Comparison of ENCODE assay signal across 10 cellular contexts in genomic region chr2:85396531-85397470, GRCh38. TPM values are rescaled to one million over a fixed set of nuclear protein-coding genes. Genes with fewer than 3 reads are reported as not detected.
DNase-seq lines count a peak whose midpoint lies in the region; ATAC-seq and TF ChIP-seq lines count a peak whose summit lies in the region.
"Had no signal": no experiment of that assay in that cellular context is flagged by ENCODE, and none has a peak within 500 bp of the region (broad histone marks: within the 10 kb centered on the region; RNA-seq: fewer than 3 reads in every experiment).

No MANE protein-coding gene starts in this region.

- H3K4me3 Mint-ChIP-seq in stimulated activated effector memory CD8-positive, alpha-beta T cell treated with anti-CD3 and anti-CD28 coated beads, Interleukin-12 subunit alpha, Interleukin-12 subunit beta, amount 100 ng/mL, for 72 hours, result no peak overlapping the region
- H3K4me3 Mint-ChIP-seq in natural killer cell, result no peak overlapping the region
- H3K4me3 Mint-ChIP-seq in GM23338, result no peak overlapping the region

- H3F3A ChIP-seq in GM23338 (replicated peaks; ENCODE audit: low read depth), result 0 out of 2 replicates have a peak, but pooled peaks cover 4% of the 10 kb centered on the region

- TF ChIP-seq POLR2A in Peyer's patch (IDR thresholded peaks at IDR 0.05), result no peak

- no peaks in the 10 kb centered on the region for H3K27me3 Mint-ChIP-seq in natural killer cell (ENCODE audit: low read depth in 2 of 2)
- H3K27me3 Mint-ChIP-seq in GM23338 (ENCODE audit: insufficient read depth, low read depth, poor library complexity), result peaks cover 5% of the 10 kb centered on the region

- no peaks in the 10 kb centered on the region for H3K79me2 ChIP-seq in GM23338 (replicated peaks; ENCODE audit: insufficient read depth)

- H3K36me3 ChIP-seq in Peyer's patch (peaks cover 0 to 29% (median 0%) of the 10 kb centered on the region in 3 donors), GM23338 (ENCODE audit: insufficient read depth) (no peaks in the 10 kb centered on the region; the same call in 1 of the 2 replicates)
- H3K36me3 ChIP-seq: right lobe of liver had no signal

- TF ChIP-seq CTCF in GM13976 (IDR thresholded peaks at IDR 0.05; ENCODE audit: borderline replicate concordance, control extremely low read depth, extremely low read depth, insufficient read depth, missing control alignments), result no peak
- no peak for TF ChIP-seq CTCF in Peyer's patch (IDR thresholded peaks at IDR 0.05)
- no peak for TF ChIP-seq CTCF in foreskin keratinocyte (conservative IDR thresholded peaks at IDR 0.05)
- TF ChIP-seq CTCF in natural killer cell (IDR thresholded peaks at IDR 0.05), result no peak
- TF ChIP-seq CTCF in GM23338 (conservative IDR thresholded peaks at IDR 0.05; ENCODE audit: low read depth in 2 of 2), result no peak

- DNase-seq in GM13976 (ENCODE audit: low spot score), result peak; percentile 34
- peak in 2 of 3 donors; percentile 6 to 15 for DNase-seq in Peyer's patch
- DNase-seq in foreskin keratinocyte, result no peak
- DNase-seq in stimulated activated effector memory CD8-positive, alpha-beta T cell treated with anti-CD3 and anti-CD28 coated beads, Interleukin-12 subunit alpha, Interleukin-12 subunit beta, amount 100 ng/mL, for 72 hours (ENCODE audit: low spot score in 2 of 2), result no peak
- no peak for DNase-seq in natural killer cell
- no peak for DNase-seq in GM23338 (ENCODE audit: low spot score)
- DNase-seq in NCI-H2029 treated with DMSO at 0.1 percent for 48 hours (lab: John Stamatoyannopoulos, UW), result no peak
- DNase-seq: activated naive CD4-positive, alpha-beta T cell; NCI-H226 had no signal

- intact Hi-C loops in natural killer cell (cut with micrococcal nuclease), result no loop called here

- H3K36me3 Mint-ChIP-seq in stimulated activated effector memory CD8-positive, alpha-beta T cell treated with anti-CD3 and anti-CD28 coated beads, Interleukin-12 subunit alpha, Interleukin-12 subunit beta, amount 100 ng/mL, for 72 hours, result no peaks in the 10 kb centered on the region
- H3K36me3 Mint-ChIP-seq in natural killer cell (no peaks in the 10 kb centered on the region), GM23338 (ENCODE audit: low read depth) (peaks cover 11% of the 10 kb centered on the region; the same call in 1 of the 3 replicates)

- H3K9me3 ChIP-seq in Peyer's patch, result no peaks in the 10 kb centered on the region
- H3K9me3 ChIP-seq: right lobe of liver had no signal

- H3K4me1 ChIP-seq in Peyer's patch (no peaks in the 10 kb centered on the region), foreskin keratinocyte (no peaks in the 10 kb centered on the region), GM23338 (ENCODE audit: insufficient read depth) (no peaks in the 10 kb centered on the region)

- H4K20me1 ChIP-seq in GM23338 (replicated peaks; ENCODE audit: insufficient read depth), result no peaks in the 10 kb centered on the region

- peaks cover 10% of the 10 kb centered on the region for H3K4me1 Mint-ChIP-seq in stimulated activated effector memory CD8-positive, alpha-beta T cell treated with anti-CD3 and anti-CD28 coated beads, Interleukin-12 subunit alpha, Interleukin-12 subunit beta, amount 100 ng/mL, for 72 hours
- peaks cover 0 to 7% of the 10 kb centered on the region in 2 donors for H3K4me1 Mint-ChIP-seq in natural killer cell
- peaks cover 12% of the 10 kb centered on the region for H3K4me1 Mint-ChIP-seq in GM23338

- H3K27ac ChIP-seq in Peyer's patch (peak overlapping the region in 1 of 4 donors; percentile 26), foreskin keratinocyte (no peak overlapping the region), GM23338 (ENCODE audit: low read depth) (no peak overlapping the region)
- H3K27ac ChIP-seq: right lobe of liver had no signal

- no peak overlapping the region for H2AFZ ChIP-seq in GM23338

- no peaks in the 10 kb centered on the region for H3K9me2 ChIP-seq in GM23338 (ENCODE audit: insufficient read depth)

- H3K27ac Mint-ChIP-seq in stimulated activated effector memory CD8-positive, alpha-beta T cell treated with anti-CD3 and anti-CD28 coated beads, Interleukin-12 subunit alpha, Interleukin-12 subunit beta, amount 100 ng/mL, for 72 hours, result peak overlapping the region; percentile 90
- H3K27ac Mint-ChIP-seq in natural killer cell (no peak overlapping the region), GM23338 (no peak overlapping the region)

- H3K9me3 Mint-ChIP-seq in stimulated activated effector memory CD8-positive, alpha-beta T cell treated with anti-CD3 and anti-CD28 coated beads, Interleukin-12 subunit alpha, Interleukin-12 subunit beta, amount 100 ng/mL, for 72 hours, result no peaks in the 10 kb centered on the region
- no peaks in the 10 kb centered on the region for H3K9me3 Mint-ChIP-seq in natural killer cell
- no peaks in the 10 kb centered on the region for H3K9me3 Mint-ChIP-seq in GM23338

- H3K4me3 ChIP-seq in Peyer's patch (no peak overlapping the region), GM23338 (no peak overlapping the region)
- H3K4me3 ChIP-seq: right lobe of liver had no signal

- in situ Hi-C loops in GM13976 (cut with MboI; ENCODE audit: low sequenced_read_pairs, unreplicated experiment), result no loop called here

- H3K4me2 ChIP-seq in GM23338, result no peak overlapping the region

- H3K27me3 ChIP-seq in Peyer's patch, result no peaks in the 10 kb centered on the region
- no peaks in the 10 kb centered on the region for H3K27me3 ChIP-seq in foreskin keratinocyte
- no peaks in the 10 kb centered on the region for H3K27me3 ChIP-seq in GM23338 (ENCODE audit: insufficient read depth)
- H3K27me3 ChIP-seq: right lobe of liver had no signal

- peak; percentile 53 for ATAC-seq in foreskin keratinocyte
- ATAC-seq in stimulated activated effector memory CD8-positive, alpha-beta T cell treated with anti-CD3 and anti-CD28 coated beads, Interleukin-12 subunit alpha, Interleukin-12 subunit beta, amount 100 ng/mL, for 72 hours, result no peak
- no peak for ATAC-seq in natural killer cell
- no peak for ATAC-seq in GM23338

TF ChIP-seq in GM23338, 12 proteins besides CTCF, POLR2A, EP300 and RAD21 (continues in another document):
- TF ChIP-seq ZNF114 (CRISPR knock-in tag; IDR thresholded peaks at IDR 0.05), result no peak
- no peak for TF ChIP-seq POLR2AphosphoS5 (IDR thresholded peaks at IDR 0.05; ENCODE audit: low read depth)
- no peak for TF ChIP-seq CREB1 (CRISPR knock-in tag; IDR thresholded peaks at IDR 0.05; ENCODE audit: low read depth)
- no peak for TF ChIP-seq ETS1 (IDR thresholded peaks at IDR 0.05)
- TF ChIP-seq EZH2phosphoT487 (IDR thresholded peaks at IDR 0.05; ENCODE audit: unreplicated experiment), result no peak
- TF ChIP-seq JUNB (IDR thresholded peaks at IDR 0.05; ENCODE audit: unreplicated experiment), result no peak
- TF ChIP-seq NANOG (IDR thresholded peaks at IDR 0.05; ENCODE audit: borderline replicate concordance), result no peak
- TF ChIP-seq EZH2 (IDR thresholded peaks at IDR 0.05; ENCODE audit: low read depth, unreplicated experiment), result no peak
- no peak for TF ChIP-seq STAT1 (IDR thresholded peaks at IDR 0.05; ENCODE audit: unreplicated experiment)

RNA-seq across cellular contexts. Expression of gene CAPG, which starts 13.4 kb away (rescaled TPM):
- total RNA-seq in Peyer's patch (10 to 100 TPM; 22.4 to 61.9 (median 33.2) TPM), foreskin keratinocyte (219 and 303 TPM in 2 replicates), natural killer cell (10 to 100 TPM; 10.6 to 50.3 (median 19.3) TPM)
- polyA plus RNA-seq in foreskin keratinocyte (267 and 379 TPM in 2 replicates), GM23338 (2016; fragmentation: Nextera tagmentation; extraction: Ambion mirVana) (104 and 115 TPM in 2 replicates)
- total RNA-seq in GM23338 (2014; rRNA removed; shearing (Covaris generic)), result 75.2 and 88.7 TPM in 2 replicates

RNA-seq across cellular contexts. Expression of gene SH2D6, which starts 21.7 kb away (rescaled TPM):
- total RNA-seq in Peyer's patch (10 to 100 TPM; 12.4 to 38.0 (median 15.2) TPM), foreskin keratinocyte (0.25 TPM in 1 of 2 replicates, not detected in the other), natural killer cell (under 1 TPM in 2 of 3 donors, not detected in 1; 0.21 to 0.57 TPM)
- polyA plus RNA-seq in foreskin keratinocyte (0.11 and 0.13 TPM in 2 replicates), GM23338 (2016; fragmentation: Nextera tagmentation; extraction: Ambion mirVana) (0.26 and 0.37 TPM in 2 replicates)
- total RNA-seq in GM23338 (2014; rRNA removed; shearing (Covaris generic)), result not detected in 2 replicates

RNA-seq across cellular contexts. Expression of gene ELMOD3, which starts 42.2 kb away (rescaled TPM):
- 10 to 100 TPM; 28.1 to 49.4 (median 45.8) TPM for total RNA-seq in Peyer's patch
- total RNA-seq in foreskin keratinocyte, result 14.1 and 14.8 TPM in 2 replicates
- 10.8 and 11.2 TPM in 2 replicates for polyA plus RNA-seq in foreskin keratinocyte
- total RNA-seq in natural killer cell, result 10 to 100 TPM; 22.4 to 33.9 (median 24.8) TPM
- total RNA-seq in GM23338 (2014; rRNA removed; shearing (Covaris generic)), result 7.1 and 8.9 TPM in 2 replicates
- polyA plus RNA-seq in GM23338 (2016; fragmentation: Nextera tagmentation; extraction: Ambion mirVana), result 5.9 and 8.6 TPM in 2 replicates

RNA-seq across cellular contexts. Expression of gene RETSAT, which starts 42.5 kb away (rescaled TPM):
- 100 to 1,000 TPM in 3 of 4 donors, 10 to 100 TPM in 1; 47.0 to 719 (median 473) TPM for total RNA-seq in Peyer's patch
- 38.4 and 42.0 TPM in 2 replicates for total RNA-seq in foreskin keratinocyte
- 22.2 and 29.2 TPM in 2 replicates for polyA plus RNA-seq in foreskin keratinocyte
- total RNA-seq in natural killer cell, result 10 to 100 TPM; 22.7 to 36.5 (median 33.9) TPM
- 12.5 and 16.4 TPM in 2 replicates for total RNA-seq in GM23338 (2014; rRNA removed; shearing (Covaris generic))
- 2.3 and 2.6 TPM in 2 replicates for polyA plus RNA-seq in GM23338 (2016; fragmentation: Nextera tagmentation; extraction: Ambion mirVana)

Comparison
In these comparisons a context has a peak if more than half of its experiments do, and no peak if none do; other contexts are left out.
1. DNase-seq: peak in GM13976 (single experiment) and Peyer's patch (2 of 3); none in foreskin keratinocyte (0 of 2), stimulated activated effector memory CD8-positive, alpha-beta T cell treated with anti-CD3 and anti-CD28 coated beads, Interleukin-12 subunit alpha, Interleukin-12 subunit beta, amount 100 ng/mL, for 72 hours (0 of 2), natural killer cell (single experiment), GM23338 (single experiment) and NCI-H2029 treated with DMSO at 0.1 percent for 48 hours (single experiment).
2. RNA of gene SH2D6, which starts 21.7 kb away (total RNA-seq): 12.4 to 38.0 TPM in Peyer's patch; 0.21 to 0.57 TPM in natural killer cell, 0.25 TPM in foreskin keratinocyte and not detected in GM23338; every median in the first group is over 4 times any median in the second.